In the genomic region with DNA sequence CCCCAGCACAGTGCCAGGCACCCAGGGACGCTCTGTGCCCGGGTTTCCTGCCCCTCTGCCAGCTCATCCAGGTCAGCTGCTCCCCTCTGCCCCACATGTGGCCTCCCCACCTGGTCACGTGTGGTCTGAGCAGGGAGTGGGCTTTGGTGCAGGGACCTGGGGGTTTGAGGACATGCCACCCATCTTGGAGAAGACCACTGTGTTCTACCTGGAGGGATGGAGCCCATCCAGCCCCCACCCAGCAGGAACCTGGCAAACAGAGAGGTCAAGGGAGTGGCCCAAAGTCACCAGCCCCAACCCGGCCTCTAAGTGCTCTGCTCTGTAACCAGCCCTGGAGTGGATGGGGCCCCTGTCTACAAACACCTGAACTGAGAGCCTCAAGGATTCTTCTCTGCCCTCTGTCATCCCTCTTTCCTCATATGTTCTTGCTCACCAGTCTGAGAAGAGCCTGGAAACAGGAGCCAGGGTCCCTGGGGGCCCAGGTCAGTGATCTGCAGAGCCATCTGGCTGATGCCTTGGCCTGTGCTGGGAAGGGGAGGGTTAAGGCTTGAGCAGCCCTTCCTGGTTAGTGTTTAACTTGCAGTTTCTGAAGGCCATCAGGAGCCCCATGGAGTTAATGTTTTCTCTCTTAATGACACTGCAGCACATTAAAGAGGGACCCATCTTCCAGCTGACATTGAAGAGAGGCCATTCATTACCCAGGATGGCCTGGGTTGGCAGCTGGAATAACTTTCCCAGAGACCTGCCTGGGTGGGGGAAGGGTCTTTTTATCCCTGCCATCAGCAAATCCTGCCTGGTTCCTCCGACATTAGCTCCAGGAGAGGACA, we compare ENCODE assay signal across 12 cellular contexts.
DNase-seq lines count a peak whose midpoint lies in the region; ATAC-seq, FAIRE-seq and TF ChIP-seq lines count a peak whose summit lies in the region.
"Had no signal": no experiment of that assay in that cellular context is flagged by ENCODE, and none has a peak within 500 bp of the region (broad histone marks: within the 10 kb centered on the region; RNA-seq: fewer than 3 reads in every experiment).

No MANE protein-coding gene starts in this region.

- peaks cover 7% of the 10 kb centered on the region for H3K4me1 ChIP-seq in NT2/D1 (ENCODE audit: insufficient read depth, insufficient read length)
- H3K4me1 ChIP-seq in HepG2 (ENCODE audit: insufficient read depth, low read length): peaks cover 70% of the 10 kb centered on the region

- no peaks in the 10 kb centered on the region for H4K20me1 ChIP-seq in HepG2 (ENCODE audit: insufficient read depth, low read length)

- DNase-seq in Caki2 (ENCODE audit: low read depth): peak; percentile 63
- DNase-seq in NCI-H1105 (lab: John Stamatoyannopoulos, UW): peak; percentile 12
- DNase-seq in NT2/D1 (ENCODE audit: low read depth, low spot score): peak; percentile 78
- peak; percentile 84 for DNase-seq in HepG2 (ENCODE audit: low spot score)
- DNase-seq in globus pallidus (ENCODE audit: low spot score): no peak
- no peak for DNase-seq in ACHN
- DNase-seq in stimulated activated naive B cell treated with anti-CD40 and anti-IgM and Interleukin-4, amounts not matched to agents 10 μg/mL and 1 μg/mL and 100 μg/mL, for 72 hours: no peak
- DNase-seq: activated CD8-positive, alpha-beta T cell treated with anti-CD3 and anti-CD28 coated beads for 36 hours; anterior cingulate cortex; DMS79 treated with DMSO at 0.1 percent for 48 hours; NCI-H526 treated with DMSO at 0.1 percent for 48 hours had no signal

- no peak overlapping the region for H3K27ac Mint-ChIP-seq in stimulated activated naive B cell treated with anti-CD40 and anti-IgM and Interleukin-4, amounts not matched to agents 10 μg/mL and 1 μg/mL and 100 μg/mL, for 72 hours
- H3K27ac Mint-ChIP-seq: activated CD8-positive, alpha-beta T cell treated with anti-CD3 and anti-CD28 coated beads for 36 hours had no signal

- H3K79me2 ChIP-seq in HepG2 (ENCODE audit: insufficient read depth, low read length): no peaks in the 10 kb centered on the region

- TF ChIP-seq RAD21 in HepG2 (CRISPR knock-in tag; IDR thresholded peaks at IDR 0.05): no peak

- H3K27me3 ChIP-seq in NT2/D1 (ENCODE audit: insufficient read depth, insufficient read length): no peaks in the 10 kb centered on the region
- no peaks in the 10 kb centered on the region for H3K27me3 ChIP-seq in HepG2 (ENCODE audit: control insufficient read depth in 1 of 2, insufficient read depth in 2 of 2, low read length in 2 of 2)

- H3K36me3 Mint-ChIP-seq in stimulated activated naive B cell treated with anti-CD40 and anti-IgM and Interleukin-4, amounts not matched to agents 10 μg/mL and 1 μg/mL and 100 μg/mL, for 72 hours: no peaks in the 10 kb centered on the region

- WGBS in HepG2 (ENCODE audit: low lambda C conversion rate): 20% methylated on average over 2 of the region's 5 CpGs

- no TSS peak for BruUV-seq in HepG2 (replicated peaks; lab: Mats Ljungman, UMichigan)

- H3K36me3 ChIP-seq in NT2/D1 (ENCODE audit: insufficient read depth, insufficient read length, low read length) (no peaks in the 10 kb centered on the region), HepG2 (replicated peaks in 1 of 2; ENCODE audit: control insufficient read depth in 1 of 2, insufficient read depth in 2 of 2, low read length in 2 of 2) (no peaks in the 10 kb centered on the region)

- no peak for TF ChIP-seq CTCF in HepG2 (CRISPR knock-in tag; IDR thresholded peaks at IDR 0.05)

- no peak overlapping the region for H3K4me3 ChIP-seq in NT2/D1 (ENCODE audit: insufficient read length, low read depth)
- peak overlapping the region in 1 of 3 experiments; percentile 37; a peak in 2 of 6 replicates for H3K4me3 ChIP-seq in HepG2 (replicated peaks in 1 of 3; ENCODE audit: insufficient read depth in 1 of 3, low read depth in 2 of 3, low read length in 3 of 3)

- TF ChIP-seq EP300 in HepG2 (IDR thresholded peaks at IDR 0.05; ENCODE audit: low read depth in 2 of 2, low read length in 2 of 2) (peak in 1 of 2 experiments; percentile 41; a peak in 1 of 4 replicates), HepG2 (CRISPR knock-in tag; IDR thresholded peaks at IDR 0.05; ENCODE audit: borderline replicate concordance) (no peak)

- intact Hi-C loops in HepG2 (cut with micrococcal nuclease; ENCODE audit: unreplicated experiment): no loop called here

- TF ChIP-seq POLR2A in HepG2 (IDR thresholded peaks at IDR 0.05; ENCODE audit: insufficient read depth in 1 of 2, low read depth in 2 of 2, low read length in 2 of 2): no peak

- H3K27ac ChIP-seq in HepG2 (ENCODE audit: extremely low read length, insufficient read depth, low read length): peak overlapping the region; percentile 61

- peak; percentile 99 for FAIRE-seq in HepG2 (lab: Jason Lieb, UNC)

- peak overlapping the region; percentile 65 for H3K4me2 ChIP-seq in HepG2 (ENCODE audit: low read depth, low read length)

- no peak overlapping the region for H3K4me3 Mint-ChIP-seq in stimulated activated naive B cell treated with anti-CD40 and anti-IgM and Interleukin-4, amounts not matched to agents 10 μg/mL and 1 μg/mL and 100 μg/mL, for 72 hours
- H3K4me3 Mint-ChIP-seq: activated CD8-positive, alpha-beta T cell treated with anti-CD3 and anti-CD28 coated beads for 36 hours had no signal

- no peak overlapping the region for H2AFZ ChIP-seq in HepG2 (ENCODE audit: low read length)

- H3K27me3 Mint-ChIP-seq in stimulated activated naive B cell treated with anti-CD40 and anti-IgM and Interleukin-4, amounts not matched to agents 10 μg/mL and 1 μg/mL and 100 μg/mL, for 72 hours: peaks cover 27 to 54% of the 10 kb centered on the region in 2 donors

- no peaks in the 10 kb centered on the region for H3K4me1 Mint-ChIP-seq in stimulated activated naive B cell treated with anti-CD40 and anti-IgM and Interleukin-4, amounts not matched to agents 10 μg/mL and 1 μg/mL and 100 μg/mL, for 72 hours

- ATAC-seq in HepG2: peak; percentile 91
- no peak for ATAC-seq in GM21786 (IDR thresholded peaks at IDR 0.05; ENCODE audit: unreplicated experiment)
- ATAC-seq in stimulated activated naive B cell treated with anti-CD40 and anti-IgM and Interleukin-4, amounts not matched to agents 10 μg/mL and 1 μg/mL and 100 μg/mL, for 72 hours (replicated peaks): no peak
- ATAC-seq: activated CD8-positive, alpha-beta T cell treated with anti-CD3 and anti-CD28 coated beads for 36 hours had no signal

- POLR2A ChIA-PET in HepG2 (lab: Yijun Ruan, JAX): no interaction called here

- H3K9me3 ChIP-seq in NT2/D1 (ENCODE audit: insufficient read depth, low read length) (no peaks in the 10 kb centered on the region), HepG2 (ENCODE audit: low read length) (no peaks in the 10 kb centered on the region)

- CTCF ChIA-PET in HepG2 (lab: Yijun Ruan, JAX; ENCODE audit: low intra/inter-chr PET ratio, low total read pairs): no interaction called here

- in situ Hi-C loops in Caki2 (cut with HindIII; ENCODE audit: low pct_unique_long_range_greater_than_20kb, low sequenced_read_pairs): no loop called here
- in situ Hi-C loops in HepG2 (cut with HindIII; ENCODE audit: extremely low pct_ligation_motif_present, low pct_unique_long_range_greater_than_20kb): no loop called here
- in situ Hi-C loops in ACHN (cut with HindIII; ENCODE audit: low pct_ligation_motif_present, low pct_unique_long_range_greater_than_20kb, low sequenced_read_pairs): no loop called here

- H3K9ac ChIP-seq in NT2/D1 (ENCODE audit: insufficient read length, low read depth): no peak overlapping the region
- no peak overlapping the region for H3K9ac ChIP-seq in HepG2 (ENCODE audit: insufficient read depth, low read depth, low read length)

- no peaks in the 10 kb centered on the region for H3K9me3 Mint-ChIP-seq in stimulated activated naive B cell treated with anti-CD40 and anti-IgM and Interleukin-4, amounts not matched to agents 10 μg/mL and 1 μg/mL and 100 μg/mL, for 72 hours
- H3K9me3 Mint-ChIP-seq: activated CD8-positive, alpha-beta T cell treated with anti-CD3 and anti-CD28 coated beads for 36 hours had no signal

TF ChIP-seq in HepG2, 621 proteins besides CTCF, POLR2A, EP300 and RAD21 (continues in another document):
- TF ChIP-seq, protein P1, sequence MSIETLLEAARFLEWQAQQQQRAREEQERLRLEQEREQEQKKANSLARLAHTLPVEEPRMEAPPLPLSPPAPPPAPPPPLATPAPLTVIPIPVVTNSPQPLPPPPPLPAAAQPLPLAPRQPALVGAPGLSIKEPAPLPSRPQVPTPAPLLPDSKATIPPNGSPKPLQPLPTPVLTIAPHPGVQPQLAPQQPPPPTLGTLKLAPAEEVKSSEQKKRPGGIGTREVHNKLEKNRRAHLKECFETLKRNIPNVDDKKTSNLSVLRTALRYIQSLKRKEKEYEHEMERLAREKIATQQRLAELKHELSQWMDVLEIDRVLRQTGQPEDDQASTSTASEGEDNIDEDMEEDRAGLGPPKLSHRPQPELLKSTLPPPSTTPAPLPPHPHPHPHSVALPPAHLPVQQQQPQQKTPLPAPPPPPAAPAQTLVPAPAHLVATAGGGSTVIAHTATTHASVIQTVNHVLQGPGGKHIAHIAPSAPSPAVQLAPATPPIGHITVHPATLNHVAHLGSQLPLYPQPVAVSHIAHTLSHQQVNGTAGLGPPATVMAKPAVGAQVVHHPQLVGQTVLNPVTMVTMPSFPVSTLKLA (IDR thresholded peaks at IDR 0.05): peak; percentile 82
- TF ChIP-seq, protein P2, sequence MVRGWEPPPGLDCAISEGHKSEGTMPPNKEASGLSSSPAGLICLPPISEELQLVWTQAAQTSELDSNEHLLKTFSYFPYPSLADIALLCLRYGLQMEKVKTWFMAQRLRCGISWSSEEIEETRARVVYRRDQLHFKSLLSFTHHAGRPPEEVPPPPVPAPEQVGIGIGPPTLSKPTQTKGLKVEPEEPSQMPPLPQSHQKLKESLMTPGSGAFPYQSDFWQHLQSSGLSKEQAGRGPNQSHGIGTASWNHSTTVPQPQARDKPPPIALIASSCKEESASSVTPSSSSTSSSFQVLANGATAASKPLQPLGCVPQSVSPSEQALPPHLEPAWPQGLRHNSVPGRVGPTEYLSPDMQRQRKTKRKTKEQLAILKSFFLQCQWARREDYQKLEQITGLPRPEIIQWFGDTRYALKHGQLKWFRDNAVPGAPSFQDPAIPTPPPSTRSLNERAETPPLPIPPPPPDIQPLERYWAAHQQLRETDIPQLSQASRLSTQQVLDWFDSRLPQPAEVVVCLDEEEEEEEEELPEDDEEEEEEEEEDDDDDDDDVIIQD (CRISPR knock-in tag; IDR thresholded peaks at IDR 0.05; ENCODE audit: low read depth): no peak

Comparison
In these comparisons a context has a peak if more than half of its experiments do, and no peak if none do; other contexts are left out.
1. DNase-seq: peak in Caki2 (single experiment), NCI-H1105 (single experiment), NT2/D1 (single experiment) and HepG2 (single experiment); none in globus pallidus (single experiment), ACHN (single experiment) and stimulated activated naive B cell treated with anti-CD40 and anti-IgM and Interleukin-4, amounts not matched to agents 10 μg/mL and 1 μg/mL and 100 μg/mL, for 72 hours (single experiment).